30 cellular contexts compared by ENCODE assay signal in genomic region chr18:36708366-36708765, GRCh38.
"Had no signal": no experiment of that assay in that cellular context is flagged by ENCODE, and none has a peak within 500 bp of the region (broad histone marks: within the 10 kb centered on the region; RNA-seq: fewer than 3 reads in every experiment).

No MANE protein-coding gene starts in this region.

- H3K27ac ChIP-seq: ascending aorta, Peyer's patch had no signal

- H3K36me3 ChIP-seq: MG63, Peyer's patch had no signal

- DNase-seq: activated CD4-positive, alpha-beta T cell treated with anti-CD3 and anti-CD28 coated beads for 48 hours; activated CD4-positive, alpha-beta T cell treated with anti-CD3 and anti-CD28 coated beads, Interleukin-2, amount 50 U/mL, for 4 hours; activated CD4-positive, CD25-positive, alpha-beta regulatory T cell treated with anti-CD3 and anti-CD28 coated beads, Interleukin-2, amount 50 U/mL, for 72 hours; activated CD8-positive, alpha-beta memory T cell treated with anti-CD3 and anti-CD28 coated beads, Interleukin-2, amount 50 U/mL, for 48 hours; activated CD8-positive, alpha-beta T cell treated with anti-CD3 and anti-CD28 coated beads, Interleukin-2, amount 10 ng/mL, durations not matched to agents 7 days and 5 days; activated effector memory CD4-positive, alpha-beta T cell treated with Interleukin-2 at 50 U/mL for 16 hours; activated naive CD4-positive, alpha-beta T cell; activated T-cell treated with anti-CD3 and anti-CD28 coated beads, Interleukin-2, amount 50 U/mL, for 1 hour; amniotic stem cell; MG63; MV-4-11; NCI-H1092 treated with DMSO at 0.1 percent for 48 hours; NCI-H1417 treated with DMSO at 0.1 percent for 48 hours; NCI-H1694; NCI-H2029; NCI-H2107; NCI-H345; NCI-H510A; NCI-H526 treated with DMSO at 0.1 percent for 48 hours; NCI-H82; OCI-M1; Peyer's patch; SIG-M5; T-helper 17 cell; T-helper 9 cell had no signal

- H3K4me1 ChIP-seq: ascending aorta had no signal

- ATAC-seq: activated CD8-positive, alpha-beta T cell treated with anti-CD3 and anti-CD28 coated beads, Interleukin-2, amount 10 ng/mL, durations not matched to agents 7 days and 5 days; T-helper 17 cell; WTC11 had no signal

- H3K4me3 ChIP-seq: ascending aorta, MG63, Peyer's patch had no signal

- H3K9me3 ChIP-seq: ascending aorta, MG63, Peyer's patch had no signal

- H3K27me3 Mint-ChIP-seq: brain had no signal

- H3K27me3 ChIP-seq: ascending aorta, MG63, Peyer's patch had no signal

- H3K9me3 Mint-ChIP-seq: activated naive CD4-positive, alpha-beta T cell treated with anti-CD3 and anti-CD28 coated beads, Interleukin-2, amount 50 U/mL, for 24 hours; activated T-helper 1 cell treated with anti-CD3 and anti-CD28 coated beads, Interleukin-12 subunit alpha, Interleukin-12 subunit beta, Interleukin-2, Interleukin-4 antibody, amounts not matched to agents 30 ng/mL and 10 ng/mL and 1 ng/mL, durations not matched to agents 14 hours and 24 hours and 36 hours; brain; WTC11 had no signal

- H3K4me1 Mint-ChIP-seq: activated naive CD4-positive, alpha-beta T cell treated with anti-CD3 and anti-CD28 coated beads, Interleukin-2, amount 50 U/mL, for 24 hours; WTC11 had no signal

- H3K36me3 Mint-ChIP-seq: activated naive CD4-positive, alpha-beta T cell treated with anti-CD3 and anti-CD28 coated beads, Interleukin-2, amount 50 U/mL, for 24 hours; WTC11 had no signal

- H3K4me3 Mint-ChIP-seq: activated CD8-positive, alpha-beta T cell treated with anti-CD3 and anti-CD28 coated beads, Interleukin-2, amount 10 ng/mL, durations not matched to agents 7 days and 5 days; activated naive CD4-positive, alpha-beta T cell treated with anti-CD3 and anti-CD28 coated beads, Interleukin-2, amount 50 U/mL, for 24 hours; activated T-helper 1 cell treated with anti-CD3 and anti-CD28 coated beads, Interleukin-12 subunit alpha, Interleukin-12 subunit beta, Interleukin-2, Interleukin-4 antibody, amounts not matched to agents 30 ng/mL and 10 ng/mL and 1 ng/mL, durations not matched to agents 14 hours and 24 hours and 36 hours; brain; T-helper 17 cell; WTC11 had no signal

- H3K27ac Mint-ChIP-seq: activated CD8-positive, alpha-beta T cell treated with anti-CD3 and anti-CD28 coated beads, Interleukin-2, amount 10 ng/mL, durations not matched to agents 7 days and 5 days; activated naive CD4-positive, alpha-beta T cell treated with anti-CD3 and anti-CD28 coated beads, Interleukin-2, amount 50 U/mL, for 24 hours; activated T-helper 1 cell treated with anti-CD3 and anti-CD28 coated beads, Interleukin-12 subunit alpha, Interleukin-12 subunit beta, Interleukin-2, Interleukin-4 antibody, amounts not matched to agents 30 ng/mL and 10 ng/mL and 1 ng/mL, durations not matched to agents 14 hours and 24 hours and 36 hours; brain; T-helper 17 cell; WTC11 had no signal
